37 cellular contexts compared by ENCODE assay signal in the genomic region with DNA sequence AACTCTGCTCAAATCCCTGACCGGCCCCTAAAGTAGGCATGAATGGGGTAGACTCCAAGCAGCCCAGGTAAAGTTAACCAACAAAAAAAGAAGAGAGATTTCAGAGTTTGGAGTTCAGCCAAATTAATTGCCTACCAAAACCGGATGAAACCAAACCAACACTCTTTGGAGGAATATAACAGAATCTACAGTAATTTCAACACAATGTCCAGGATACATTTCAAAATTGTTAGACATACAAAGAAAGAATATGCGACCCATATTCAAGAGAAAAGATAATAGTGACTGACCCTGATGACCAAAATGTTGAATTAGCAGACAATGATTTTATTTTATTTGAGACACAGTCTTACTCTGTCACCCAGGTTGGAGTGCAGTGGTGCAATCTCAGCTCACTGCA. TPM values are rescaled to one million over a fixed set of nuclear protein-coding genes. Genes with fewer than 3 reads are reported as not detected.
"Had no signal": no experiment of that assay in that cellular context is flagged by ENCODE, and none has a peak within 500 bp of the region (broad histone marks: within the 10 kb centered on the region; RNA-seq: fewer than 3 reads in every experiment).

No MANE protein-coding gene starts in this region.

- DNase-seq: activated effector memory CD4-positive, alpha-beta T cell treated with anti-CD3 and anti-CD28 coated beads, Interleukin-2, amount 50 U/mL, for 16 hours; activated effector memory CD4-positive, alpha-beta T cell treated with Interleukin-2 at 50 U/mL for 16 hours; activated gamma-delta T cell; activated gamma-delta T cell treated with Interleukin-2 at 50 U/mL for 16 hours; activated naive CD4-positive, alpha-beta T cell; activated naive CD4-positive, alpha-beta T cell treated with anti-CD3 and anti-CD28 coated beads for 36 hours; activated naive CD4-positive, alpha-beta T cell treated with anti-CD3 and anti-CD28 coated beads, Interleukin-2, amount 10 ng/mL, durations not matched to agents 7 days and 5 days; activated naive CD4-positive, alpha-beta T cell treated with anti-CD3 and anti-CD28 coated beads, Interleukin-2, amount 50 U/mL, for 16 hours; activated naive CD4-positive, alpha-beta T cell treated with Interleukin-2 at 50 U/mL for 16 hours; activated naive CD8-positive, alpha-beta T cell treated with anti-CD3 and anti-CD28 coated beads for 36 hours; activated naive CD8-positive, alpha-beta T cell treated with anti-CD3 and anti-CD28 coated beads, Interleukin-2, amount 10 ng/mL, durations not matched to agents 7 days and 5 days; activated naive CD8-positive, alpha-beta T cell treated with anti-CD3 and anti-CD28 coated beads, Interleukin-2, amount 50 U/mL, for 24 hours; activated T-cell treated with anti-CD3 and anti-CD28 coated beads, Interleukin-2, amount 50 U/mL, for 1 hour; activated T-cell treated with anti-CD3 and anti-CD28 coated beads, Interleukin-2, amount 50 U/mL, for 24 hours; activated T-cell treated with anti-CD3 and anti-CD28 coated beads, Interleukin-2, amount 50 U/mL, for 4 hours; activated T-cell treated with anti-CD3 and anti-CD28 coated beads, Interleukin-2, amount 50 U/mL, for 48 hours; activated T-cell treated with anti-CD3 and anti-CD28 coated beads, Interleukin-2, amount 50 U/mL, for 72 hours; adrenal gland; amniotic stem cell; amygdala; anterior cingulate cortex; aorta; brain microvascular endothelial cell; central memory CD4-positive, alpha-beta T cell; cerebellar nuclear complex had no signal

- FAIRE-seq: astrocyte, bronchial epithelial cell, colon had no signal

- H3K27me3 ChIP-seq: adrenal gland, ascending aorta, brain microvascular endothelial cell, breast epithelium, cardiac muscle cell had no signal

- H3K36me3 ChIP-seq: ascending aorta, brain microvascular endothelial cell, breast epithelium, cardiac muscle cell had no signal

- ATAC-seq: activated naive CD4-positive, alpha-beta T cell treated with anti-CD3 and anti-CD28 coated beads, Interleukin-2, amount 50 U/mL, for 72 hours; activated naive CD8-positive, alpha-beta T cell treated with anti-CD3 and anti-CD28 coated beads, Interleukin-2, amount 50 U/mL, for 24 hours; activated T-cell treated with anti-CD3 and anti-CD28 coated beads, Interleukin-2, amount 50 U/mL, for 4 hours; activated T-cell treated with anti-CD3 and anti-CD28 coated beads, Interleukin-2, amount 50 U/mL, for 72 hours; activated T-helper 17 cell treated with anti-CD3 and anti-CD28 coated beads, Interleukin-2, amount 50 U/mL, for 72 hours had no signal

- H3K27ac ChIP-seq: adrenal gland, ascending aorta, brain microvascular endothelial cell, breast epithelium, cardiac muscle cell had no signal

- H3K4me1 ChIP-seq: adrenal gland, ascending aorta, breast epithelium had no signal

- H3K4me3 ChIP-seq: adrenal gland, ascending aorta, breast epithelium, cardiac muscle cell had no signal

- H3K9me3 ChIP-seq: adrenal gland had no signal

RNA-seq across cellular contexts. Expression of a gene that starts 12.6 kb away (rescaled TPM):
- total RNA-seq: activated naive CD4-positive, alpha-beta T cell treated with anti-CD3 and anti-CD28 coated beads for 36 hours; activated naive CD4-positive, alpha-beta T cell treated with anti-CD3 and anti-CD28 coated beads, Interleukin-2, amount 50 U/mL, for 72 hours; activated naive CD8-positive, alpha-beta T cell treated with anti-CD3 and anti-CD28 coated beads for 36 hours; activated T-cell treated with anti-CD3 and anti-CD28 coated beads, Interleukin-2, amount 50 U/mL, for 72 hours; activated T-helper 1 cell treated with anti-CD3 and anti-CD28 coated beads, Interleukin-12 subunit alpha, Interleukin-12 subunit beta, Interleukin-2, Interleukin-4 antibody, amounts not matched to agents 30 ng/mL and 10 ng/mL and 1 ng/mL, durations not matched to agents 14 hours and 24 hours and 36 hours; activated T-helper 17 cell treated with anti-CD3 and anti-CD28 coated beads, Interleukin-2, amount 50 U/mL, for 72 hours; activated T-helper 2 cell treated with anti-CD3 and anti-CD28 coated beads, Interferon-gamma antibody, Interleukin-2, Interleukin-4, amounts not matched to agents 10 μg/mL and 5 μg/mL and 100 μg/mL, durations not matched to agents 14 hours and 24 hours and 36 hours; ascending aorta; astrocyte; cardiac muscle cell; cerebellum; chondrocyte had no signal
- polyA plus RNA-seq: cardiac muscle cell had no signal

RNA-seq across cellular contexts. Expression of a gene that starts 18.4 kb away (rescaled TPM):
- total RNA-seq: activated naive CD4-positive, alpha-beta T cell treated with anti-CD3 and anti-CD28 coated beads for 36 hours; activated naive CD4-positive, alpha-beta T cell treated with anti-CD3 and anti-CD28 coated beads, Interleukin-2, amount 50 U/mL, for 72 hours; activated naive CD8-positive, alpha-beta T cell treated with anti-CD3 and anti-CD28 coated beads for 36 hours; activated naive CD8-positive, alpha-beta T cell treated with anti-CD3 and anti-CD28 coated beads, Interleukin-2, amount 10 ng/mL, durations not matched to agents 7 days and 5 days; activated T-cell treated with anti-CD3 and anti-CD28 coated beads, Interleukin-2, amount 50 U/mL, for 4 hours; activated T-cell treated with anti-CD3 and anti-CD28 coated beads, Interleukin-2, amount 50 U/mL, for 72 hours; activated T-helper 1 cell treated with anti-CD3 and anti-CD28 coated beads, Interleukin-12 subunit alpha, Interleukin-12 subunit beta, Interleukin-2, Interleukin-4 antibody, amounts not matched to agents 30 ng/mL and 10 ng/mL and 1 ng/mL, durations not matched to agents 14 hours and 24 hours and 36 hours; activated T-helper 17 cell treated with anti-CD3 and anti-CD28 coated beads, Interleukin-2, amount 50 U/mL, for 72 hours; activated T-helper 2 cell treated with anti-CD3 and anti-CD28 coated beads, Interferon-gamma antibody, Interleukin-2, Interleukin-4, amounts not matched to agents 10 μg/mL and 5 μg/mL and 100 μg/mL, durations not matched to agents 14 hours and 24 hours and 36 hours had no signal
- polyA plus RNA-seq: cardiac muscle cell had no signal
